ENCODE assay signal across 9 cellular contexts in genomic region chr9:137441289-137441934, GRCh38. TPM values are rescaled to one million over a fixed set of nuclear protein-coding genes. Genes with fewer than 3 reads are reported as not detected.
DNase-seq lines count a peak whose midpoint lies in the region; ATAC-seq lines count a peak whose summit lies in the region.
"Had no signal": no experiment of that assay in that cellular context is flagged by ENCODE, and none has a peak within 500 bp of the region (broad histone marks: within the 10 kb centered on the region; RNA-seq: fewer than 3 reads in every experiment).

A gene with protein sequence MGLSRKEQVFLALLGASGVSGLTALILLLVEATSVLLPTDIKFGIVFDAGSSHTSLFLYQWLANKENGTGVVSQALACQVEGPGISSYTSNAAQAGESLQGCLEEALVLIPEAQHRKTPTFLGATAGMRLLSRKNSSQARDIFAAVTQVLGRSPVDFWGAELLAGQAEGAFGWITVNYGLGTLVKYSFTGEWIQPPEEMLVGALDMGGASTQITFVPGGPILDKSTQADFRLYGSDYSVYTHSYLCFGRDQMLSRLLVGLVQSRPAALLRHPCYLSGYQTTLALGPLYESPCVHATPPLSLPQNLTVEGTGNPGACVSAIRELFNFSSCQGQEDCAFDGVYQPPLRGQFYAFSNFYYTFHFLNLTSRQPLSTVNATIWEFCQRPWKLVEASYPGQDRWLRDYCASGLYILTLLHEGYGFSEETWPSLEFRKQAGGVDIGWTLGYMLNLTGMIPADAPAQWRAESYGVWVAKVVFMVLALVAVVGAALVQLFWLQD (minus strand): TSS chr9:137441357. CDS start chr9:137438285, 3,072 bp downstream.

- H3K4me3 Mint-ChIP-seq in activated naive CD4-positive, alpha-beta T cell treated with anti-CD3 and anti-CD28 coated beads, Interleukin-2, amount 50 U/mL, for 24 hours = peak within 1 kb of the TSS; percentile 79
- peak within 1 kb of the TSS; percentile 75 for H3K4me3 Mint-ChIP-seq in stimulated activated naive CD8-positive, alpha-beta T cell treated with anti-CD3 and anti-CD28 coated beads, Interleukin-15, Interleukin-2, amounts not matched to agents 100 ng/mL and 50 ng/mL, for 24 hours

- H3K4me1 ChIP-seq in iPS-18a (ENCODE audit: control insufficient read depth, low read depth, low read length) = no peaks in the 10 kb centered on the region

- DNase-seq in D341Med (ENCODE audit: low spot score) (peak; percentile 78), M059J (ENCODE audit: low read depth) (peak; percentile 40), SKM-1 (lab: John Stamatoyannopoulos, UW; ENCODE audit: unreplicated experiment) (no peak), epidermal melanocyte (ENCODE audit: insufficient read length, low spot score) (no peak)

- H3K4me1 Mint-ChIP-seq in activated naive CD4-positive, alpha-beta T cell treated with anti-CD3 and anti-CD28 coated beads, Interleukin-2, amount 50 U/mL, for 24 hours = peaks cover 15% of the 10 kb centered on the region
- peaks cover 19% of the 10 kb centered on the region for H3K4me1 Mint-ChIP-seq in stimulated activated naive CD8-positive, alpha-beta T cell treated with anti-CD3 and anti-CD28 coated beads, Interleukin-15, Interleukin-2, amounts not matched to agents 100 ng/mL and 50 ng/mL, for 24 hours (ENCODE audit: low read depth)

- ATAC-seq in HG03521 (IDR thresholded peaks at IDR 0.05; ENCODE audit: unreplicated experiment) = no peak

- H3K36me3 Mint-ChIP-seq in activated naive CD4-positive, alpha-beta T cell treated with anti-CD3 and anti-CD28 coated beads, Interleukin-2, amount 50 U/mL, for 24 hours = no peaks in the 10 kb centered on the region
- no peaks in the 10 kb centered on the region for H3K36me3 Mint-ChIP-seq in stimulated activated naive CD8-positive, alpha-beta T cell treated with anti-CD3 and anti-CD28 coated beads, Interleukin-15, Interleukin-2, amounts not matched to agents 100 ng/mL and 50 ng/mL, for 24 hours (ENCODE audit: low read depth)

- H3K27ac Mint-ChIP-seq in activated naive CD4-positive, alpha-beta T cell treated with anti-CD3 and anti-CD28 coated beads, Interleukin-2, amount 50 U/mL, for 24 hours = no peak within 1 kb of the TSS
- no peak within 1 kb of the TSS for H3K27ac Mint-ChIP-seq in stimulated activated naive CD8-positive, alpha-beta T cell treated with anti-CD3 and anti-CD28 coated beads, Interleukin-15, Interleukin-2, amounts not matched to agents 100 ng/mL and 50 ng/mL, for 24 hours

- H3K27ac ChIP-seq in iPS-18a (ENCODE audit: low read length) = no peak within 1 kb of the TSS

- H3K9ac ChIP-seq in iPS-18a (ENCODE audit: low read length) = no peak within 1 kb of the TSS

- H3K9me3 Mint-ChIP-seq in activated naive CD4-positive, alpha-beta T cell treated with anti-CD3 and anti-CD28 coated beads, Interleukin-2, amount 50 U/mL, for 24 hours = no peaks in the 10 kb centered on the region
- H3K9me3 Mint-ChIP-seq in stimulated activated naive CD8-positive, alpha-beta T cell treated with anti-CD3 and anti-CD28 coated beads, Interleukin-15, Interleukin-2, amounts not matched to agents 100 ng/mL and 50 ng/mL, for 24 hours = no peaks in the 10 kb centered on the region

- H3K9me3 ChIP-seq in iPS-18a (ENCODE audit: control insufficient read depth, low read depth, low read length) = no peaks in the 10 kb centered on the region

- peaks cover 6% of the 10 kb centered on the region for H3K27me3 Mint-ChIP-seq in activated naive CD4-positive, alpha-beta T cell treated with anti-CD3 and anti-CD28 coated beads, Interleukin-2, amount 50 U/mL, for 24 hours
- peaks cover 17% of the 10 kb centered on the region for H3K27me3 Mint-ChIP-seq in stimulated activated naive CD8-positive, alpha-beta T cell treated with anti-CD3 and anti-CD28 coated beads, Interleukin-15, Interleukin-2, amounts not matched to agents 100 ng/mL and 50 ng/mL, for 24 hours

- H3K4me3 ChIP-seq in iPS-18a (ENCODE audit: low read length) = peak within 1 kb of the TSS; percentile 35

- H3K27me3 ChIP-seq in iPS-18a (ENCODE audit: control insufficient read depth, insufficient read depth, low read length) = peaks cover 12% of the 10 kb centered on the region

- no peaks in the 10 kb centered on the region for H3K36me3 ChIP-seq in iPS-18a (ENCODE audit: control insufficient read depth, low read depth, low read length)

RNA-seq across cellular contexts. Expression of the gene that starts here (rescaled TPM):
- not detected in 2 replicates for total RNA-seq in M059J (2014; rRNA removed; shearing (Covaris generic))
- total RNA-seq: HT1080 had no signal

Comparison
In these comparisons a context has a peak if more than half of its experiments do, and no peak if none do; other contexts are left out.
1. Peak in DNase-seq in M059J; RNA of the gene not detected or under 1 TPM.